27 cellular contexts compared by ENCODE assay signal in genomic region chr5:38184627-38185026, GRCh38.
"Had no signal": no experiment of that assay in that cellular context is flagged by ENCODE, and none has a peak within 500 bp of the region (broad histone marks: within the 10 kb centered on the region; RNA-seq: fewer than 3 reads in every experiment).

No MANE protein-coding gene starts in this region.

- H3K4me2 ChIP-seq: smooth muscle cell had no signal

- ATAC-seq: left colon; left lung; lower lobe of right lung; naive thymus-derived CD8-positive, alpha-beta T cell; pancreas; right cardiac atrium; stimulated activated naive B cell treated with anti-CD40 and anti-IgM and Interleukin-4, amounts not matched to agents 10 μg/mL and 1 μg/mL and 100 μg/mL, for 72 hours; stimulated activated naive CD8-positive, alpha-beta T cell treated with anti-CD3 and anti-CD28 coated beads, Interleukin-15, Interleukin-2, amounts not matched to agents 100 U/mL and 50 U/mL, for 24 hours had no signal

- H3K4me3 ChIP-seq: left lung, lower lobe of right lung, pancreas, prostate gland, sigmoid colon, smooth muscle cell, stomach, testis, thyroid gland, transverse colon, upper lobe of left lung had no signal

- H3K9me3 ChIP-seq: left lung, lower lobe of right lung, pancreas, prostate gland, sigmoid colon, stomach, testis, thyroid gland, transverse colon, upper lobe of left lung had no signal

- H3K27me3 ChIP-seq: pancreas, sigmoid colon, testis, thyroid gland, transverse colon, upper lobe of left lung had no signal

- H3K36me3 ChIP-seq: left lung, lower lobe of right lung, pancreas, prostate gland, sigmoid colon, stomach, thyroid gland, transverse colon, upper lobe of left lung had no signal

- H3K4me1 ChIP-seq: left lung, lower lobe of right lung, pancreas, prostate gland, stomach, testis, thyroid gland, transverse colon, upper lobe of left lung had no signal

- FAIRE-seq: islet of Langerhans, kidney, pancreas had no signal

- H3K27ac ChIP-seq: left lung, lower lobe of right lung, pancreas, prostate gland, sigmoid colon, stomach, testis, thyroid gland, transverse colon, upper lobe of left lung had no signal

- DNase-seq: hypothalamus; immature natural killer cell; kidney; left colon; left lung; lower lobe of right lung; mammary epithelial cell; mesenchymal stem cell; naive thymus-derived CD8-positive, alpha-beta T cell; nucleus accumbens; pancreas; posterior cingulate gyrus; retina; right cardiac atrium; sigmoid colon; stimulated activated CD4-positive, alpha-beta T cell treated with anti-CD3 and anti-CD28 coated beads, Interleukin-2, amount 100 ng/mL, for 24 hours; stimulated activated CD4-positive, alpha-beta T cell treated with anti-CD3 and anti-CD28 coated beads, Interleukin-4, amount 100 ng/mL, for 1 hour; stimulated activated naive B cell treated with anti-CD40 and anti-IgM and Interleukin-4, amounts not matched to agents 10 μg/mL and 1 μg/mL and 100 μg/mL, for 72 hours; stimulated activated naive CD8-positive, alpha-beta T cell treated with anti-CD3 and anti-CD28 coated beads, Interleukin-15, Interleukin-2, amounts not matched to agents 100 U/mL and 50 U/mL, for 24 hours; stomach; testis; thyroid gland; transverse colon; upper lobe of left lung had no signal
